In the genomic region with DNA sequence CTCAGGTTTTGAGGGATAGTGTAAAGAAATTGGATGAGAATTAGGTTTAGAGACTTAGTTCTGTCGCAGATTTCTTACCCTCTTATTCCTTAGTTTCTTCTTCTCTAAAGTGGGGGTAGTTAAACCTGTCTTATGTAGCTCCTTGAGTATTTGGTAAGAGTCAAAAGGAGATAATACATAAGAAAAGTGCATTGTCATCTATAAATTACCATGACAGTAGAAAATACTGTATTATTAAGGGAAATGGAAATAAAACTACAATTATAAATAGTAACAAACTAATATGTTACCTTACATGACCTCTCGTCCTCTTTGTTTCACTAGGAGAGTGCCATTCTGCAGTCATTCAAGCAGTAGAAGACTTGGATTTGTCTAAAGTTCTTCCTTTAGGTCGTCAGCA, we compare ENCODE assay signal across 8 cellular contexts.
"Had no signal": no experiment of that assay in that cellular context is flagged by ENCODE, and none has a peak within 500 bp of the region (broad histone marks: within the 10 kb centered on the region; RNA-seq: fewer than 3 reads in every experiment).

No MANE protein-coding gene starts in this region.

- DNase-seq: GDM1, GF-D8 had no signal

- FAIRE-seq: G401.6, GM12878, GM12891, GM12892, GM18507, GM19239 had no signal

- ATAC-seq: GM12878 had no signal

- H3K4me3 ChIP-seq: GM12878 had no signal
